In the genomic region with DNA sequence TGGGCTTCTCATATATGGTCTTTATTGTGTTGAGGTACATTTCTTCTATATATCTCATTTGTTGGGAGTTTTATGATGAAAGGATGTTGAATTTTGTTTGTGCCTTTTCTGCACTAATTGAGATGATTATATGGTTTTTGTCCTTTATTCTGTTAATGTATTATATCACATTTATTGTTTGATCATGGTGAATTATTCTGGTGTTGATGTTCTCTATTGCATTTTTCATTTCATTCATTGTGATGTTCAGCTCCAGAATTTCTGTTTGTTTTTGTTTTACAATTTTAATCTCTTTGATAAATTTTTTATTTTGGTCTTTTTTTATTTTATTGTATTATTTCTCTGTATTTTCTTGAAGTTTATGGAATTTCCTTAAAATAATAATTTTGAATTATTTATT, we compare ENCODE assay signal across 19 cellular contexts. TPM values are rescaled to one million over a fixed set of nuclear protein-coding genes. Genes with fewer than 3 reads are reported as not detected.
DNase-seq lines count a peak whose midpoint lies in the region; ATAC-seq, FAIRE-seq and TF ChIP-seq lines count a peak whose summit lies in the region.
"Had no signal": no experiment of that assay in that cellular context is flagged by ENCODE, and none has a peak within 500 bp of the region (broad histone marks: within the 10 kb centered on the region; RNA-seq: fewer than 3 reads in every experiment).

No MANE protein-coding gene starts in this region.

- H3K9me3 Mint-ChIP-seq in WTC11: peaks cover 38% of the 10 kb centered on the region
- H3K9me3 Mint-ChIP-seq: HFFc6 had no signal

- no peak for TF ChIP-seq CTCF in HCT116 (IDR thresholded peaks at IDR 0.05 in 2 of 3, conservative IDR thresholded peaks at IDR 0.05 in 1 of 3; ENCODE audit: borderline replicate concordance in 1 of 3, insufficient read depth in 1 of 3, low read depth in 2 of 3, low read length in 2 of 3)
- TF ChIP-seq CTCF in WTC11 (IDR thresholded peaks at IDR 0.05): no peak
- TF ChIP-seq CTCF in kidney (IDR thresholded peaks at IDR 0.05; ENCODE audit: borderline replicate concordance, extremely low read depth, insufficient read depth): no peak

- no peaks in the 10 kb centered on the region for H3K36me3 ChIP-seq in HCT116 (ENCODE audit: control insufficient read depth in 1 of 2, insufficient read depth in 2 of 2, low read length in 2 of 2)
- H3K36me3 ChIP-seq in kidney (ENCODE audit: control insufficient read depth in 1 of 2, insufficient read depth in 2 of 2, low read length in 2 of 2): no peaks in the 10 kb centered on the region

- DNase-seq in HCT116 (ENCODE audit: low read depth, low spot score) (no peak), WTC11 (ENCODE audit: low spot score) (no peak), kidney (no peak), left ventricle myocardium superior (no peak), posterior cingulate gyrus (no peak), KG1 (lab: John Stamatoyannopoulos, UW) (no peak)
- DNase-seq: 8988T; C1 segment of cervical spinal cord; Calu3; CD4-positive, alpha-beta memory T cell; COR-L47; DMS53; DMS79 treated with DMSO at 0.1 percent for 48 hours; GOT3; H7; HCEC 1CT; HFFc6 had no signal

- no peak overlapping the region for H3K27ac Mint-ChIP-seq in WTC11
- H3K27ac Mint-ChIP-seq: CD4-positive, alpha-beta memory T cell; HFFc6 had no signal

- H3K4me1 ChIP-seq in HCT116 (ENCODE audit: control insufficient read depth in 1 of 2, insufficient read depth in 2 of 2, low read length in 2 of 2) (no peaks in the 10 kb centered on the region), kidney (ENCODE audit: control insufficient read depth in 1 of 2, insufficient read depth in 1 of 2, low read depth in 1 of 2, low read length in 2 of 2) (no peaks in the 10 kb centered on the region)

- no peaks in the 10 kb centered on the region for H4K20me1 ChIP-seq in HCT116 (ENCODE audit: insufficient read depth)

- FAIRE-seq in A204.1 (lab: Jason Lieb, UNC) (peak; percentile 91), kidney (lab: Jason Lieb, UNC) (peak; percentile 77)
- FAIRE-seq: GM12892 had no signal

- TF ChIP-seq RAD21 in HCT116 (IDR thresholded peaks at IDR 0.05; ENCODE audit: low read depth): no peak

- POLR2A ChIA-PET in HCT116 (lab: Charles Lee) (no interaction called here), WTC11 (lab: Charles Lee) (no interaction called here)

- no peaks in the 10 kb centered on the region for H3K9me2 ChIP-seq in HCT116 (ENCODE audit: insufficient read depth)

- H3K4me3 ChIP-seq in HCT116 (replicated peaks in 1 of 2; ENCODE audit: low read depth in 1 of 2, low read length in 2 of 2) (no peak overlapping the region), kidney (ENCODE audit: low read length in 2 of 2) (no peak overlapping the region)

- RAD21 ChIA-PET in HCT116 (lab: Charles Lee; ENCODE audit: low non-redundant PET in 1 of 2, low total read pairs in 2 of 2, uncharacterized antibody in 2 of 2, unreplicated experiment in 2 of 2): no interaction called here

- H3K9ac ChIP-seq in HCT116 (ENCODE audit: low read length) (no peak overlapping the region), kidney (ENCODE audit: low read length in 2 of 2) (no peak overlapping the region)

- H3K4me2 ChIP-seq in HCT116 (ENCODE audit: low read length): no peak overlapping the region

- ATAC-seq in HCT116 (no peak), WTC11 (no peak), left ventricle myocardium superior (no peak)

- CTCF ChIA-PET in HCT116 (lab: Charles Lee) (no interaction called here), WTC11 (lab: Charles Lee) (no interaction called here)

- H3K27me3 ChIP-seq in HCT116 (ENCODE audit: insufficient read depth, low read length): no peaks in the 10 kb centered on the region

- H2AFZ ChIP-seq in HCT116 (ENCODE audit: low read depth, low read length, poor library complexity, severe bottlenecking): no peak overlapping the region

- no peaks in the 10 kb centered on the region; a peak in 1 of 4 replicates for H3K9me3 ChIP-seq in HCT116 (ENCODE audit: control insufficient read depth in 1 of 2, insufficient read depth in 1 of 2, low read depth in 1 of 2, low read length in 2 of 2)
- H3K9me3 ChIP-seq in kidney (ENCODE audit: control insufficient read depth in 1 of 2, low read length in 2 of 2): peaks cover 0 to 7% of the 10 kb centered on the region in 2 donors

- BruUV-seq in HCT116 (replicated peaks; lab: Mats Ljungman, UMichigan): no TSS peak

- no peaks in the 10 kb centered on the region for H3K79me2 ChIP-seq in HCT116 (ENCODE audit: insufficient read depth, low read length)

- no peaks in the 10 kb centered on the region for H3K4me1 Mint-ChIP-seq in WTC11
- H3K4me1 Mint-ChIP-seq: CD4-positive, alpha-beta memory T cell had no signal

- intact Hi-C loops in HCT116 (cut with micrococcal nuclease) (no loop called here), kidney (cut with DNase I) (no loop called here), left ventricle myocardium superior (cut with micrococcal nuclease) (no loop called here), posterior cingulate gyrus (cut with DNase I) (no loop called here)

- peaks cover 2% of the 10 kb centered on the region; the same call in 1 of the 2 replicates for H3K27me3 Mint-ChIP-seq in WTC11 (ENCODE audit: low read depth)

- H3K27ac ChIP-seq in HCT116 (ENCODE audit: low read depth, low read length): no peak overlapping the region
- no peak overlapping the region for H3K27ac ChIP-seq in kidney (ENCODE audit: low read depth in 2 of 2, low read length in 2 of 2)

- 0 out of 2 replicates have a peak, but pooled peaks cover 3% of the 10 kb centered on the region for H3K36me3 Mint-ChIP-seq in WTC11

- no peak for TF ChIP-seq POLR2A in HCT116 (IDR thresholded peaks at IDR 0.05; ENCODE audit: borderline replicate concordance, extremely low read depth, insufficient read depth, insufficient read length)

- no peak overlapping the region for H3K4me3 Mint-ChIP-seq in WTC11
- H3K4me3 Mint-ChIP-seq: CD4-positive, alpha-beta memory T cell; HFFc6 had no signal

TF ChIP-seq in HCT116, 20 proteins besides CTCF, POLR2A, EP300 and RAD21:
- TF ChIP-seq CBX3 (IDR thresholded peaks at IDR 0.05; ENCODE audit: low read depth): peak; percentile 32; the same call in 1 of the 2 replicates
- TF ChIP-seq ATF3 (IDR thresholded peaks at IDR 0.05): no peak

TF ChIP-seq in WTC11, 78 proteins besides CTCF, POLR2A, EP300 and RAD21:
- TF ChIP-seq, protein P1, sequence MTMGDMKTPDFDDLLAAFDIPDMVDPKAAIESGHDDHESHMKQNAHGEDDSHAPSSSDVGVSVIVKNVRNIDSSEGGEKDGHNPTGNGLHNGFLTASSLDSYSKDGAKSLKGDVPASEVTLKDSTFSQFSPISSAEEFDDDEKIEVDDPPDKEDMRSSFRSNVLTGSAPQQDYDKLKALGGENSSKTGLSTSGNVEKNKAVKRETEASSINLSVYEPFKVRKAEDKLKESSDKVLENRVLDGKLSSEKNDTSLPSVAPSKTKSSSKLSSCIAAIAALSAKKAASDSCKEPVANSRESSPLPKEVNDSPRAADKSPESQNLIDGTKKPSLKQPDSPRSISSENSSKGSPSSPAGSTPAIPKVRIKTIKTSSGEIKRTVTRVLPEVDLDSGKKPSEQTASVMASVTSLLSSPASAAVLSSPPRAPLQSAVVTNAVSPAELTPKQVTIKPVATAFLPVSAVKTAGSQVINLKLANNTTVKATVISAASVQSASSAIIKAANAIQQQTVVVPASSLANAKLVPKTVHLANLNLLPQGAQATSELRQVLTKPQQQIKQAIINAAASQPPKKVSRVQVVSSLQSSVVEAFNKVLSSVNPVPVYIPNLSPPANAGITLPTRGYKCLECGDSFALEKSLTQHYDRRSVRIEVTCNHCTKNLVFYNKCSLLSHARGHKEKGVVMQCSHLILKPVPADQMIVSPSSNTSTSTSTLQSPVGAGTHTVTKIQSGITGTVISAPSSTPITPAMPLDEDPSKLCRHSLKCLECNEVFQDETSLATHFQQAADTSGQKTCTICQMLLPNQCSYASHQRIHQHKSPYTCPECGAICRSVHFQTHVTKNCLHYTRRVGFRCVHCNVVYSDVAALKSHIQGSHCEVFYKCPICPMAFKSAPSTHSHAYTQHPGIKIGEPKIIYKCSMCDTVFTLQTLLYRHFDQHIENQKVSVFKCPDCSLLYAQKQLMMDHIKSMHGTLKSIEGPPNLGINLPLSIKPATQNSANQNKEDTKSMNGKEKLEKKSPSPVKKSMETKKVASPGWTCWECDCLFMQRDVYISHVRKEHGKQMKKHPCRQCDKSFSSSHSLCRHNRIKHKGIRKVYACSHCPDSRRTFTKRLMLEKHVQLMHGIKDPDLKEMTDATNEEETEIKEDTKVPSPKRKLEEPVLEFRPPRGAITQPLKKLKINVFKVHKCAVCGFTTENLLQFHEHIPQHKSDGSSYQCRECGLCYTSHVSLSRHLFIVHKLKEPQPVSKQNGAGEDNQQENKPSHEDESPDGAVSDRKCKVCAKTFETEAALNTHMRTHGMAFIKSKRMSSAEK (CRISPR knock-in tag; IDR thresholded peaks at IDR 0.05; ENCODE audit: borderline replicate concordance): no peak
- peak; percentile 51; the same call in 1 of the 2 replicates for TF ChIP-seq HMGA2 (CRISPR knock-in tag; IDR thresholded peaks at IDR 0.05)

RNA-seq across cellular contexts. Expression of gene FBXO4, which starts 35.4 kb away (rescaled TPM):
- total RNA-seq in HCT116 (2021; ENCODE audit: unreplicated experiment) (9.0 TPM), WTC11 (2021) (0.72 to 2.1 TPM (median 1.9 TPM) in 3 replicates), kidney (12.8 TPM), left ventricle myocardium superior (3.1 TPM)
- polyA plus RNA-seq in HCT116 (2012): 2.5 and 3.9 TPM in 2 replicates
- 7.8 TPM for polyA plus RNA-seq in kidney (ENCODE audit: insufficient read depth, low read depth, low replicate concordance)

RNA-seq across cellular contexts. Expression of gene RIMOC1, which starts 56.3 kb away (rescaled TPM):
- total RNA-seq in HCT116 (2021; ENCODE audit: unreplicated experiment) (28.2 TPM), WTC11 (2021) (27.1 to 30.5 TPM (median 28.8 TPM) in 3 replicates), kidney (28.9 TPM), left ventricle myocardium superior (14.7 TPM)
- polyA plus RNA-seq in HCT116 (2012): 2.4 and 3.4 TPM in 2 replicates
- polyA plus RNA-seq in kidney (ENCODE audit: insufficient read depth, low read depth, low replicate concordance): 6.5 TPM
